ENCODE assay signal across 8 cellular contexts in the genomic region with DNA sequence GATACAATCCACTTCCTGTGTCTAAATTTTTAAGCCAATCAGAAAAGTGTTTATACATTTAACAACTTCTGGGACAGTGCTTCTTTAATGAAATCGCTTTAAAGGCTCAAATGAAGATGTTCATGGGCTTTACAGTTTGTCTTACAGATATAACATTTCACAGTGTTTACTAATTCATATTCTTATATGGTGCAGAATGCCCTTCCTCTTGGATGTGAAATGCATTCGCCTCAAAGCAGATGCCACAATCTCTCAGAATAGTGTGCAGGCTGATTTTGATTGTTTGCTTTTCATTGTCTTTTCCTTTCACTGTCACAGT.
DNase-seq lines count a peak whose midpoint lies in the region; ATAC-seq and TF ChIP-seq lines count a peak whose summit lies in the region.

No MANE protein-coding gene starts in this region.

- no peak for TF ChIP-seq RAD21 in IMR-90 (IDR thresholded peaks at IDR 0.05; ENCODE audit: low read length)

- peak overlapping the region; percentile 90 for H3K27ac ChIP-seq in CD4-positive, CD25-positive, alpha-beta regulatory T cell (ENCODE audit: insufficient read depth, low read length, poor library complexity, severe bottlenecking)
- H3K27ac ChIP-seq in IMR-90 (ENCODE audit: insufficient read depth, low read length) (peak overlapping the region; percentile 19; the same call in 1 of the 2 replicates), colonic mucosa (peak overlapping the region; percentile 65), substantia nigra (ENCODE audit: low read depth, low read length, poor library complexity, severe bottlenecking) (no peak overlapping the region)

- in situ Hi-C loops in IMR-90 (cut with MboI; ENCODE audit: low sequenced_read_pairs): loop anchor here (5.0 to 10.0 kb wide), 2 partner anchors 192 to 295 kb away; no protein-coding TSS in a partner anchor

- peaks cover 2% of the 10 kb centered on the region for H3K36me3 ChIP-seq in CD4-positive, CD25-positive, alpha-beta regulatory T cell (ENCODE audit: control insufficient read depth, insufficient read depth, low read length)
- H3K36me3 ChIP-seq in IMR-90 (ENCODE audit: control insufficient read depth, insufficient read depth, low read length) (peaks cover 2% of the 10 kb centered on the region; the same call in 1 of the 2 replicates), colonic mucosa (no peaks in the 10 kb centered on the region)

- no peak overlapping the region for H4K5ac ChIP-seq in IMR-90 (ENCODE audit: low read depth, low read length)

- H3K27me3 ChIP-seq in CD4-positive, CD25-positive, alpha-beta regulatory T cell (ENCODE audit: control insufficient read depth, insufficient read depth, low read length): no peaks in the 10 kb centered on the region
- H3K27me3 ChIP-seq in IMR-90 (ENCODE audit: control insufficient read depth, insufficient read depth, low read length): no peaks in the 10 kb centered on the region
- no peaks in the 10 kb centered on the region for H3K27me3 ChIP-seq in colonic mucosa

- intact Hi-C loops in IMR-90 (cut with micrococcal nuclease) (loop anchor here (5.0 to 10.0 kb wide), 2 partner anchors 198 to 230 kb away; no protein-coding TSS in a partner anchor), colonic mucosa (cut with DNase I) (no loop called here)

- 0 out of 2 replicates have a peak, but pooled peaks have one; percentile 26 for TF ChIP-seq POLR2A in IMR-90 (IDR thresholded peaks at IDR 0.05; ENCODE audit: low read depth, low read length)

- no peak overlapping the region; the same call in 1 of the 2 replicates for H3K18ac ChIP-seq in IMR-90 (ENCODE audit: low read depth, low read length)

- CTCF ChIA-PET in IMR-90 (lab: Yijun Ruan, JAX): no interaction called here

- H2BK5ac ChIP-seq in IMR-90 (ENCODE audit: low read depth, low read length, poor library complexity, severe bottlenecking): peak overlapping the region; percentile 90

- dilution Hi-C loops in IMR-90 (cut with HindIII; ENCODE audit: low sequenced_read_pairs, unreplicated experiment): no loop called here

- no peak overlapping the region for H2BK20ac ChIP-seq in IMR-90 (ENCODE audit: low read depth, low read length)

- H4K91ac ChIP-seq in IMR-90 (ENCODE audit: insufficient read depth, low read depth, low read length): no peak overlapping the region

- no peak overlapping the region for H2AFZ ChIP-seq in IMR-90 (replicated peaks; ENCODE audit: low read length, poor library complexity)

- no peaks in the 10 kb centered on the region for H3K9me1 ChIP-seq in IMR-90 (ENCODE audit: insufficient read depth, low read length)

- H3K79me1 ChIP-seq in IMR-90 (ENCODE audit: low read depth in 1 of 2, low read length in 2 of 2): peaks cover 6 to 47% of the 10 kb centered on the region in 2 experiments; a peak in 2 of 4 replicates

- H2AK9ac ChIP-seq in IMR-90 (replicated peaks; ENCODE audit: low read depth, low read length, poor library complexity): no peak overlapping the region

- peaks cover 51 to 83% (median 66%) of the 10 kb centered on the region in 4 donors for H3K4me1 Mint-ChIP-seq in CD4-positive, CD25-positive, alpha-beta regulatory T cell
- peaks cover 50% of the 10 kb centered on the region for H3K4me1 Mint-ChIP-seq in neural crest cell

- H3K14ac ChIP-seq in IMR-90 (replicated peaks; ENCODE audit: low read depth, low read length): 0 out of 2 replicates have a peak overlapping the region, but pooled peaks have one; percentile 16

- H3K4me3 ChIP-seq in CD4-positive, CD25-positive, alpha-beta regulatory T cell (ENCODE audit: low read depth, low read length): peak overlapping the region; percentile 100
- H3K4me3 ChIP-seq in IMR-90 (ENCODE audit: insufficient read depth, low read depth, low read length) (peak overlapping the region; percentile 78; the same call in 1 of the 2 replicates), colonic mucosa (no peak overlapping the region)

- peaks cover 81% of the 10 kb centered on the region for H3K4me1 ChIP-seq in CD4-positive, CD25-positive, alpha-beta regulatory T cell (ENCODE audit: control insufficient read depth, insufficient read depth, low read length, poor library complexity, severe bottlenecking)
- H3K4me1 ChIP-seq in IMR-90 (ENCODE audit: control insufficient read depth, insufficient read depth, low read length): peaks cover 10% of the 10 kb centered on the region
- no peaks in the 10 kb centered on the region for H3K4me1 ChIP-seq in colonic mucosa

- no peak for DNase-seq in CD4-positive, CD25-positive, alpha-beta regulatory T cell
- DNase-seq in IMR-90: no peak
- DNase-seq in colonic mucosa: no peak
- no peak for DNase-seq in neural crest cell (ENCODE audit: low read depth, low spot score)
- DNase-seq in glomerular visceral epithelial cell (ENCODE audit: extremely low spot score): no peak
- no peak for DNase-seq in ecto neural progenitor cell (ENCODE audit: low spot score)
- DNase-seq in SW480 (ENCODE audit: low spot score): no peak
- DNase-seq in substantia nigra (lab: John Stamatoyannopoulos, UW): no peak

- no peak for TF ChIP-seq CTCF in IMR-90 (conservative IDR thresholded peaks at IDR 0.05; ENCODE audit: low read depth, low read length)
- TF ChIP-seq CTCF in colonic mucosa (IDR thresholded peaks at IDR 0.05): no peak
- no peak for TF ChIP-seq CTCF in neural crest cell (conservative IDR thresholded peaks at IDR 0.05)

- no peaks in the 10 kb centered on the region for H3K9me3 Mint-ChIP-seq in CD4-positive, CD25-positive, alpha-beta regulatory T cell
- H3K9me3 Mint-ChIP-seq in neural crest cell: no peaks in the 10 kb centered on the region

- peak overlapping the region; percentile 46; the same call in 1 of the 2 replicates for H3K23ac ChIP-seq in IMR-90 (ENCODE audit: low read depth, low read length)

- H3K4me3 Mint-ChIP-seq in CD4-positive, CD25-positive, alpha-beta regulatory T cell: peak overlapping the region; percentile 90 to 97 (median 94)
- peak overlapping the region; percentile 93 for H3K4me3 Mint-ChIP-seq in neural crest cell

- no peaks in the 10 kb centered on the region for H3K9me3 ChIP-seq in CD4-positive, CD25-positive, alpha-beta regulatory T cell (ENCODE audit: control insufficient read depth in 2 of 2, low read length in 2 of 2)
- H3K9me3 ChIP-seq in IMR-90 (ENCODE audit: control insufficient read depth, insufficient read depth, low read length) (no peaks in the 10 kb centered on the region), colonic mucosa (no peaks in the 10 kb centered on the region)

- ATAC-seq in CD4-positive, CD25-positive, alpha-beta regulatory T cell (ENCODE audit: low read depth in 2 of 2): no peak
- no peak for ATAC-seq in IMR-90 (ENCODE audit: low read depth)

- H3K27me3 Mint-ChIP-seq in CD4-positive, CD25-positive, alpha-beta regulatory T cell: peaks cover 5% of the 10 kb centered on the region
- peaks cover 23% of the 10 kb centered on the region for H3K27me3 Mint-ChIP-seq in neural crest cell (ENCODE audit: low read depth)

- H2AK5ac ChIP-seq in IMR-90 (ENCODE audit: low read depth, low read length): no peak overlapping the region

- H2BK120ac ChIP-seq in IMR-90 (ENCODE audit: low read depth, low read length): no peak overlapping the region

- H2BK15ac ChIP-seq in IMR-90 (ENCODE audit: low read depth, low read length): no peak overlapping the region

- peak overlapping the region; percentile 69 for H3K4me2 ChIP-seq in IMR-90 (ENCODE audit: low read depth, low read length)

- no peak overlapping the region for H3K4ac ChIP-seq in IMR-90 (ENCODE audit: low read depth, low read length)

- no peak overlapping the region for H3K56ac ChIP-seq in IMR-90 (ENCODE audit: extremely low read depth, insufficient read depth, low read length)

- no peak overlapping the region for H4K8ac ChIP-seq in IMR-90 (ENCODE audit: low read depth in 2 of 2, low read length in 2 of 2)

- peak overlapping the region; percentile 89 to 98 (median 97) for H3K27ac Mint-ChIP-seq in CD4-positive, CD25-positive, alpha-beta regulatory T cell
- no peak overlapping the region for H3K27ac Mint-ChIP-seq in neural crest cell (ENCODE audit: unreplicated experiment)

- no peaks in the 10 kb centered on the region; the same call in 1 of the 2 replicates for H4K20me1 ChIP-seq in IMR-90 (ENCODE audit: insufficient read depth, low read length)

- POLR2A ChIA-PET in IMR-90 (lab: Charles Lee; ENCODE audit: unreplicated experiment): no interaction called here

- no CpG with 5 or more reads among the region's 2 CpGs for WGBS in IMR-90 (ENCODE audit: extremely low coverage in 2 of 2, insufficient read length in 1 of 2), 2 experiments

- peaks cover 3% of the 10 kb centered on the region for H3K36me3 Mint-ChIP-seq in CD4-positive, CD25-positive, alpha-beta regulatory T cell
- H3K36me3 Mint-ChIP-seq in neural crest cell (ENCODE audit: low read depth): no peaks in the 10 kb centered on the region

- H3K9ac ChIP-seq in IMR-90 (ENCODE audit: low read depth, low read length) (peak overlapping the region; percentile 76; the same call in 1 of the 2 replicates), colonic mucosa (ENCODE audit: low read depth in 2 of 2, low read length in 2 of 2) (no peak overlapping the region)

- BruUV-seq in IMR-90 (replicated peaks; lab: Mats Ljungman, UMichigan): TSS peak; percentile 16

TF ChIP-seq in IMR-90, 13 proteins besides CTCF, POLR2A, EP300 and RAD21 (continues in another document):
- no peak for TF ChIP-seq NFE2L2 (IDR thresholded peaks at IDR 0.05; ENCODE audit: low read depth, low read length)
- no peak for TF ChIP-seq MAFK (IDR thresholded peaks at IDR 0.05; ENCODE audit: low read depth, low read length)
- TF ChIP-seq CHD1 (IDR thresholded peaks at IDR 0.05; ENCODE audit: low read depth, low read length): no peak
- no peak for TF ChIP-seq MAZ (IDR thresholded peaks at IDR 0.05; ENCODE audit: borderline replicate concordance, low read depth, low read length)
- no peak for TF ChIP-seq RFX5 (IDR thresholded peaks at IDR 0.05; ENCODE audit: low read depth, low read length)
- no peak for TF ChIP-seq FOS (IDR thresholded peaks at IDR 0.05; ENCODE audit: low read depth, low read length)
- no peak for TF ChIP-seq MXI1 (IDR thresholded peaks at IDR 0.05; ENCODE audit: borderline replicate concordance, low read depth, low read length)
- TF ChIP-seq, protein P1, sequence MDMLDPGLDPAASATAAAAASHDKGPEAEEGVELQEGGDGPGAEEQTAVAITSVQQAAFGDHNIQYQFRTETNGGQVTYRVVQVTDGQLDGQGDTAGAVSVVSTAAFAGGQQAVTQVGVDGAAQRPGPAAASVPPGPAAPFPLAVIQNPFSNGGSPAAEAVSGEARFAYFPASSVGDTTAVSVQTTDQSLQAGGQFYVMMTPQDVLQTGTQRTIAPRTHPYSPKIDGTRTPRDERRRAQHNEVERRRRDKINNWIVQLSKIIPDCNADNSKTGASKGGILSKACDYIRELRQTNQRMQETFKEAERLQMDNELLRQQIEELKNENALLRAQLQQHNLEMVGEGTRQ (IDR thresholded peaks at IDR 0.05; ENCODE audit: low read depth, low read length): no peak
- TF ChIP-seq SMC3 (IDR thresholded peaks at IDR 0.05; ENCODE audit: low read depth, low read length): no peak
- no peak for TF ChIP-seq CEBPB (IDR thresholded peaks at IDR 0.05; ENCODE audit: low read depth, low read length)
- TF ChIP-seq RCOR1 (IDR thresholded peaks at IDR 0.05; ENCODE audit: insufficient replicate concordance, low read length): no peak
